Comparison of ENCODE assay signal across 1 cellular context in genomic region chr6:158560787-158561246, GRCh38.
A peak's percentile ranks its signal among the peaks of the same experiment; 100 is the strongest.
TF ChIP-seq lines count a peak whose summit lies in the region.

No MANE protein-coding gene starts in this region.

TF ChIP-seq in H1, 55 proteins besides CTCF, POLR2A, EP300 and RAD21 (continued from another document):
- TF ChIP-seq MAX (IDR thresholded peaks at IDR 0.05) = peak; percentile 51; the same call in 1 of the 2 replicates
